21 cellular contexts compared by ENCODE assay signal in genomic region chr7:80749270-80749669, GRCh38.
A peak's percentile ranks its signal among the peaks of the same experiment; 100 is the strongest.
DNase-seq lines count a peak whose midpoint lies in the region; ATAC-seq, FAIRE-seq and TF ChIP-seq lines count a peak whose summit lies in the region.
"Had no signal": no experiment of that assay in that cellular context is flagged by ENCODE, and none has a peak within 500 bp of the region (broad histone marks: within the 10 kb centered on the region; RNA-seq: fewer than 3 reads in every experiment).

No MANE protein-coding gene starts in this region.

- CTCF ChIA-PET in HEK293 (lab: Yijun Ruan, JAX), result no interaction called here

- H3K27me3 ChIP-seq in body of pancreas, result peaks cover 0 to 5% of the 10 kb centered on the region in 2 donors
- H3K27me3 ChIP-seq: SJCRH30 had no signal

- intact Hi-C loops in body of pancreas (cut with DNase I) (no loop called here), sciatic nerve (cut with DNase I) (no loop called here)

- no peak for TF ChIP-seq POLR2A in body of pancreas (IDR thresholded peaks at IDR 0.05)

- H3K36me3 ChIP-seq in HEK293 (ENCODE audit: control insufficient read depth in 2 of 2, insufficient read depth in 1 of 2, low read length in 2 of 2), result peaks cover 0 to 4% of the 10 kb centered on the region in 2 experiments; a peak in 1 of 3 replicates
- no peaks in the 10 kb centered on the region for H3K36me3 ChIP-seq in body of pancreas (replicated peaks in 1 of 2; ENCODE audit: insufficient read depth in 1 of 2, low read depth in 2 of 2)

- DNase-seq in body of pancreas, result no peak
- DNase-seq in iris pigment epithelial cell (ENCODE audit: low read depth), result peak; percentile 36
- no peak for DNase-seq in sciatic nerve (ENCODE audit: low spot score)
- DNase-seq in Kasumi-1 (lab: John Stamatoyannopoulos, UW), result no peak
- DNase-seq in frontal cortex (ENCODE audit: low spot score in 2 of 2), result no peak
- DNase-seq in stimulated activated CD4-positive, alpha-beta T cell treated with anti-CD3 and anti-CD28 coated beads, Interleukin-2, amount 100 ng/mL, for 48 hours, result no peak
- DNase-seq: AML-193; Calu3; CD4-positive, CD25-positive, alpha-beta regulatory T cell; DMS79 treated with DMSO at 0.1 percent for 48 hours; GDM1; NCI-H2029 treated with DMSO at 0.1 percent for 48 hours; NCI-H524 treated with DMSO at 0.1 percent for 48 hours; RPMI8226; SJCRH30 had no signal

- H3K4me3 ChIP-seq in HEK293 (ENCODE audit: low read depth, low read length) (no peak overlapping the region), body of pancreas (no peak overlapping the region)
- H3K4me3 ChIP-seq: SJCRH30 had no signal

- H3K27ac ChIP-seq in HEK293 (ENCODE audit: extremely low read depth, low read depth, low read length), result no peak overlapping the region
- H3K27ac ChIP-seq in body of pancreas, result no peak overlapping the region
- H3K27ac ChIP-seq: KMS-11, SJCRH30 had no signal

- H3K4me1 ChIP-seq in HEK293 (ENCODE audit: control insufficient read depth, insufficient read depth, low read length) (peaks cover 4% of the 10 kb centered on the region), body of pancreas (peaks cover 14% of the 10 kb centered on the region)
- H3K4me1 ChIP-seq: SJCRH30 had no signal

- no peak for TF ChIP-seq CTCF in HEK293 (tag by site-specific recombination; IDR thresholded peaks at IDR 0.05)
- TF ChIP-seq CTCF in body of pancreas (IDR thresholded peaks at IDR 0.05), result no peak

- no peak for FAIRE-seq in frontal cortex (lab: Jason Lieb, UNC)
- FAIRE-seq: GM12892, H1, HepG2 had no signal

- POLR2A ChIA-PET in HEK293 (lab: Yijun Ruan, JAX), result no interaction called here

- H3K9me3 ChIP-seq in HEK293 (ENCODE audit: control insufficient read depth, insufficient read depth, low read depth, low read length) (no peaks in the 10 kb centered on the region), body of pancreas (no peaks in the 10 kb centered on the region)
- H3K9me3 ChIP-seq: SJCRH30 had no signal

- ATAC-seq in body of pancreas (peak; percentile 30), sciatic nerve (peak; percentile 39), HG03025 (IDR thresholded peaks at IDR 0.05; ENCODE audit: low FRiP score, unreplicated experiment) (no peak)
- ATAC-seq: HepG2 had no signal

- WGBS in body of pancreas, 2 donors, result 42 to 55% methylated on average over 2 of the region's 2 CpGs

TF ChIP-seq in HEK293, 187 proteins besides CTCF, POLR2A, EP300 and RAD21:
- no peak for TF ChIP-seq ZNF692 (tag by site-specific recombination; IDR thresholded peaks at IDR 0.05)
- TF ChIP-seq ZNF335 (tag by site-specific recombination; conservative IDR thresholded peaks at IDR 0.05), result 0 out of 2 replicates have a peak, but pooled peaks have one; percentile 36
- no peak for TF ChIP-seq ZFP41 (tag by site-specific recombination; IDR thresholded peaks at IDR 0.05; ENCODE audit: borderline replicate concordance)
- TF ChIP-seq ZNF768 (tag by site-specific recombination; IDR thresholded peaks at IDR 0.05), result 0 out of 2 replicates have a peak, but pooled peaks have one; percentile 44
- TF ChIP-seq PRDM6 (tag by site-specific recombination; IDR thresholded peaks at IDR 0.05), result peak; percentile 42; the same call in 1 of the 2 replicates
- TF ChIP-seq ZNF530 (tag by site-specific recombination; IDR thresholded peaks at IDR 0.05; ENCODE audit: low read depth), result no peak
